ENCODE assay signal across 8 cellular contexts in the genomic region with DNA sequence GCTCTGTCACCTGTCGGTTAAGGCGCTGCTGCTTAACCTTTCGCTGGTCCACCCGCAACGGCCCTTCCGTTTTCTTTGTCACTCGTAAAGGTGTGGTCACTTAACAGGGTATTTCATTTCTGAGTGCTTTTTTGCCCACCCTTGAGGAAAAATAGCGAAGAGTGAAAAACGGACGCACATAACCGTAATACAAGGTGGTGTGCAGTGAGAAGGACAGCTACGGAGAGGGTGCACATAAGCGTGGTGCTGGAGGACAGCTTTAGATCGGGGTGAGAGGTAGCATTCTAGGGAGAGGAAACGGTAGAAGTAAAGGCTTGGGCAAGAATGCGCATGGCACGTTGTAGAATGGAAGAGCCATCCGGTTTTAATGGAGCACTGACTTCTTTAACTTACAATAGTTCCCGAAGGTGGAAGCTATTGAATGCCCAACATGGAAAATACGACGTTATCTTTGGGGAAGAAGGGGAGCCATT. TPM values are rescaled to one million over a fixed set of nuclear protein-coding genes. Genes with fewer than 3 reads are reported as not detected.
DNase-seq lines count a peak whose midpoint lies in the region; ATAC-seq and TF ChIP-seq lines count a peak whose summit lies in the region.

No MANE protein-coding gene starts in this region.

- H3K4me3 ChIP-seq in iPS-11a (ENCODE audit: low read depth, low read length), result peak overlapping the region; percentile 97

- TF ChIP-seq RAD21 in Ishikawa (IDR thresholded peaks at IDR 0.05; ENCODE audit: low read depth), result no peak

- no peak for ATAC-seq in stimulated activated naive CD8-positive, alpha-beta T cell treated with anti-CD3 and anti-CD28 coated beads, Interleukin-15, Interleukin-2, amounts not matched to agents 100 U/mL and 50 U/mL, for 24 hours
- ATAC-seq in stimulated activated memory B cell treated with anti-CD40 and anti-IgM and Interleukin-4, amounts not matched to agents 10 μg/mL and 1 μg/mL and 100 μg/mL, for 72 hours, result peak; percentile 32

- TF ChIP-seq EP300 in Ishikawa (IDR thresholded peaks at IDR 0.05; ENCODE audit: borderline replicate concordance), result no peak

- intact Hi-C loops in activated naive CD4-positive, alpha-beta T cell treated with anti-CD3 and anti-CD28 coated beads for 36 hours (cut with micrococcal nuclease), result loop anchor here (1.0 to 10.0 kb wide), 8 partner anchors 34 to 894 kb away; a partner anchor contains a TSS

- DNase-seq in stimulated activated naive CD8-positive, alpha-beta T cell treated with anti-CD3 and anti-CD28 coated beads, Interleukin-15, Interleukin-2, amounts not matched to agents 100 U/mL and 50 U/mL, for 24 hours, result no peak
- peak; percentile 41 for DNase-seq in activated naive CD4-positive, alpha-beta T cell treated with anti-CD3 and anti-CD28 coated beads for 36 hours
- DNase-seq in 8988T, result no peak
- no peak for DNase-seq in HEK293T (ENCODE audit: extremely low spot score)

- H3K27me3 Mint-ChIP-seq in stimulated activated naive CD8-positive, alpha-beta T cell treated with anti-CD3 and anti-CD28 coated beads, Interleukin-15, Interleukin-2, amounts not matched to agents 100 ng/mL and 50 ng/mL, for 24 hours, result no peaks in the 10 kb centered on the region
- no peaks in the 10 kb centered on the region for H3K27me3 Mint-ChIP-seq in activated naive CD4-positive, alpha-beta T cell treated with anti-CD3 and anti-CD28 coated beads for 36 hours (ENCODE audit: low read depth)
- H3K27me3 Mint-ChIP-seq in stimulated activated memory B cell treated with anti-CD40 and anti-IgM and Interleukin-4, amounts not matched to agents 10 μg/mL and 1 μg/mL and 100 μg/mL, for 72 hours, result no peaks in the 10 kb centered on the region

- H3K4me1 Mint-ChIP-seq in stimulated activated naive CD8-positive, alpha-beta T cell treated with anti-CD3 and anti-CD28 coated beads, Interleukin-15, Interleukin-2, amounts not matched to agents 100 ng/mL and 50 ng/mL, for 24 hours (ENCODE audit: low read depth), result peaks cover 61% of the 10 kb centered on the region
- H3K4me1 Mint-ChIP-seq in activated naive CD4-positive, alpha-beta T cell treated with anti-CD3 and anti-CD28 coated beads for 36 hours (ENCODE audit: low read depth), result peaks cover 50% of the 10 kb centered on the region
- H3K4me1 Mint-ChIP-seq in stimulated activated memory B cell treated with anti-CD40 and anti-IgM and Interleukin-4, amounts not matched to agents 10 μg/mL and 1 μg/mL and 100 μg/mL, for 72 hours, result peaks cover 56% of the 10 kb centered on the region

- peak overlapping the region; percentile 94 for H3K27ac Mint-ChIP-seq in stimulated activated naive CD8-positive, alpha-beta T cell treated with anti-CD3 and anti-CD28 coated beads, Interleukin-15, Interleukin-2, amounts not matched to agents 100 ng/mL and 50 ng/mL, for 24 hours
- H3K27ac Mint-ChIP-seq in activated naive CD4-positive, alpha-beta T cell treated with anti-CD3 and anti-CD28 coated beads for 36 hours, result peak overlapping the region; percentile 99
- peak overlapping the region; percentile 100 for H3K27ac Mint-ChIP-seq in stimulated activated memory B cell treated with anti-CD40 and anti-IgM and Interleukin-4, amounts not matched to agents 10 μg/mL and 1 μg/mL and 100 μg/mL, for 72 hours

- POLR2A ChIA-PET in HEK293T (lab: Yijun Ruan, JAX), result interaction anchor here (0.9 to 2.7 kb wide), 6 partner anchors 8 to 104 kb away, joined by 3 to 10 read pairs (median 5); no protein-coding TSS in a partner anchor

- peak overlapping the region; percentile 98 for H3K4me3 Mint-ChIP-seq in stimulated activated naive CD8-positive, alpha-beta T cell treated with anti-CD3 and anti-CD28 coated beads, Interleukin-15, Interleukin-2, amounts not matched to agents 100 ng/mL and 50 ng/mL, for 24 hours
- peak overlapping the region; percentile 86 for H3K4me3 Mint-ChIP-seq in activated naive CD4-positive, alpha-beta T cell treated with anti-CD3 and anti-CD28 coated beads for 36 hours
- peak overlapping the region; percentile 94 for H3K4me3 Mint-ChIP-seq in stimulated activated memory B cell treated with anti-CD40 and anti-IgM and Interleukin-4, amounts not matched to agents 10 μg/mL and 1 μg/mL and 100 μg/mL, for 72 hours

- H3K9me3 Mint-ChIP-seq in stimulated activated naive CD8-positive, alpha-beta T cell treated with anti-CD3 and anti-CD28 coated beads, Interleukin-15, Interleukin-2, amounts not matched to agents 100 ng/mL and 50 ng/mL, for 24 hours, result no peaks in the 10 kb centered on the region
- H3K9me3 Mint-ChIP-seq in activated naive CD4-positive, alpha-beta T cell treated with anti-CD3 and anti-CD28 coated beads for 36 hours, result no peaks in the 10 kb centered on the region
- H3K9me3 Mint-ChIP-seq in stimulated activated memory B cell treated with anti-CD40 and anti-IgM and Interleukin-4, amounts not matched to agents 10 μg/mL and 1 μg/mL and 100 μg/mL, for 72 hours, result no peaks in the 10 kb centered on the region

- CTCF ChIA-PET in activated naive CD4-positive, alpha-beta T cell treated with anti-CD3 and anti-CD28 coated beads for 36 hours (lab: Charles Lee), result interaction anchor here (0.5 to 1.1 kb wide), 3 partner anchors 33 to 1104 kb away, joined by 3 read pairs; no protein-coding TSS in a partner anchor
- CTCF ChIA-PET in HEK293T (lab: Yijun Ruan, JAX), result interaction anchor here (1.8 kb wide), 1 partner anchor 33 kb away, joined by 4 read pairs; no protein-coding TSS in a partner anchor

- peaks cover 52% of the 10 kb centered on the region for H3K36me3 Mint-ChIP-seq in stimulated activated naive CD8-positive, alpha-beta T cell treated with anti-CD3 and anti-CD28 coated beads, Interleukin-15, Interleukin-2, amounts not matched to agents 100 ng/mL and 50 ng/mL, for 24 hours (ENCODE audit: low read depth)
- H3K36me3 Mint-ChIP-seq in activated naive CD4-positive, alpha-beta T cell treated with anti-CD3 and anti-CD28 coated beads for 36 hours (ENCODE audit: low read depth), result peaks cover 40% of the 10 kb centered on the region
- H3K36me3 Mint-ChIP-seq in stimulated activated memory B cell treated with anti-CD40 and anti-IgM and Interleukin-4, amounts not matched to agents 10 μg/mL and 1 μg/mL and 100 μg/mL, for 72 hours, result peaks cover 14% of the 10 kb centered on the region

TF ChIP-seq in Ishikawa, 13 proteins besides CTCF, POLR2A, EP300 and RAD21 (continues in another document):
- TF ChIP-seq ZBTB7A (IDR thresholded peaks at IDR 0.05; ENCODE audit: low read depth) (no peak), TCF12 (IDR thresholded peaks at IDR 0.05; ENCODE audit: low read depth) (no peak), TAF1 (IDR thresholded peaks at IDR 0.05; ENCODE audit: low read depth) (no peak)

TF ChIP-seq in HEK293T, 16 proteins besides CTCF, POLR2A, EP300 and RAD21:
- TF ChIP-seq FOXM1 (IDR thresholded peaks at IDR 0.05; ENCODE audit: borderline replicate concordance) (no peak), BHLHE40 (IDR thresholded peaks at IDR 0.05; ENCODE audit: borderline replicate concordance) (no peak), LEF1 (IDR thresholded peaks at IDR 0.05; ENCODE audit: borderline replicate concordance) (no peak), TARDBP (IDR thresholded peaks at IDR 0.05) (no peak), FOXK2 (IDR thresholded peaks at IDR 0.05) (no peak), SUZ12 (IDR thresholded peaks at IDR 0.05) (no peak), HDGF (IDR thresholded peaks at IDR 0.05; ENCODE audit: borderline replicate concordance) (no peak), SP1 (IDR thresholded peaks at IDR 0.05) (no peak)
- TF ChIP-seq, protein P1, sequence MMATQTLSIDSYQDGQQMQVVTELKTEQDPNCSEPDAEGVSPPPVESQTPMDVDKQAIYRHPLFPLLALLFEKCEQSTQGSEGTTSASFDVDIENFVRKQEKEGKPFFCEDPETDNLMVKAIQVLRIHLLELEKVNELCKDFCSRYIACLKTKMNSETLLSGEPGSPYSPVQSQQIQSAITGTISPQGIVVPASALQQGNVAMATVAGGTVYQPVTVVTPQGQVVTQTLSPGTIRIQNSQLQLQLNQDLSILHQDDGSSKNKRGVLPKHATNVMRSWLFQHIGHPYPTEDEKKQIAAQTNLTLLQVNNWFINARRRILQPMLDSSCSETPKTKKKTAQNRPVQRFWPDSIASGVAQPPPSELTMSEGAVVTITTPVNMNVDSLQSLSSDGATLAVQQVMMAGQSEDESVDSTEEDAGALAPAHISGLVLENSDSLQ (IDR thresholded peaks at IDR 0.05), result no peak

RNA-seq across cellular contexts. Expression of a gene that starts 0.8 kb away (rescaled TPM):
- 100 to 1,000 TPM; 414 to 419 TPM for total RNA-seq in activated naive CD4-positive, alpha-beta T cell treated with anti-CD3 and anti-CD28 coated beads for 36 hours

RNA-seq across cellular contexts. Expression of a gene that starts 1.2 kb away (rescaled TPM):
- total RNA-seq in activated naive CD4-positive, alpha-beta T cell treated with anti-CD3 and anti-CD28 coated beads for 36 hours, result 10 to 100 TPM; 17.0 to 21.5 TPM

RNA-seq across cellular contexts. Expression of a gene that starts 56.9 kb away (rescaled TPM):
- 1 to 10 TPM; 2.2 to 3.2 TPM for total RNA-seq in activated naive CD4-positive, alpha-beta T cell treated with anti-CD3 and anti-CD28 coated beads for 36 hours
